19 cellular contexts compared by ENCODE assay signal in genomic region chr17:66474810-66475497, GRCh38.
DNase-seq lines count a peak whose midpoint lies in the region; ATAC-seq and TF ChIP-seq lines count a peak whose summit lies in the region.
"Had no signal": no experiment of that assay in that cellular context is flagged by ENCODE, and none has a peak within 500 bp of the region (broad histone marks: within the 10 kb centered on the region; RNA-seq: fewer than 3 reads in every experiment).

No MANE protein-coding gene starts in this region.

- H3K27ac ChIP-seq in HCT116 (ENCODE audit: low read depth, low read length): no peak overlapping the region
- H3K27ac ChIP-seq in ectodermal cell (ENCODE audit: insufficient read depth, low read depth, low read length, poor library complexity, severe bottlenecking): peak overlapping the region; percentile 22
- H3K27ac ChIP-seq in mesendoderm (ENCODE audit: low read depth, low read length): no peak overlapping the region
- H3K27ac ChIP-seq: C4-2B, KMS-11, ovary, right atrium auricular region, suprapubic skin, uterus had no signal

- H3K4me1 ChIP-seq in HCT116 (ENCODE audit: control insufficient read depth in 1 of 2, insufficient read depth in 2 of 2, low read length in 2 of 2) (peaks cover 19 to 42% of the 10 kb centered on the region in 2 experiments), ectodermal cell (ENCODE audit: control insufficient read depth, insufficient read depth, low read length) (peaks cover 17% of the 10 kb centered on the region), mesendoderm (ENCODE audit: control insufficient read depth, low read depth, low read length) (peaks cover 9% of the 10 kb centered on the region)
- H3K4me1 ChIP-seq: right atrium auricular region, suprapubic skin, uterus had no signal

- no peak overlapping the region for H2AFZ ChIP-seq in HCT116 (ENCODE audit: low read depth, low read length, poor library complexity, severe bottlenecking)

- H2BK15ac ChIP-seq in mesendoderm (replicated peaks; ENCODE audit: low read depth): no peak overlapping the region

- H2BK5ac ChIP-seq in mesendoderm (ENCODE audit: low read length): no peak overlapping the region

- peak; percentile 30 for DNase-seq in NCI-H748 (lab: John Stamatoyannopoulos, UW; ENCODE audit: unreplicated experiment)
- DNase-seq in NCI-H748 treated with DMSO at 0.1 percent for 48 hours (lab: John Stamatoyannopoulos, UW): no peak
- no peak for DNase-seq in HCT116 (ENCODE audit: low read depth, low spot score)
- DNase-seq in mesendoderm: peak; percentile 69
- DNase-seq in SHP77 (lab: John Stamatoyannopoulos, UW): no peak
- DNase-seq: ACHN, amniotic stem cell, kidney, NCI-H187 treated with DMSO at 0.1 percent for 48 hours, OCI-M1, ovary, uterus had no signal

- H3K4me3 ChIP-seq in HCT116 (replicated peaks in 1 of 2; ENCODE audit: low read depth in 1 of 2, low read length in 2 of 2) (no peak overlapping the region), ectodermal cell (ENCODE audit: insufficient read depth, low read depth, low read length) (no peak overlapping the region), mesendoderm (ENCODE audit: low read length) (no peak overlapping the region)
- H3K4me3 ChIP-seq: ovary, right atrium auricular region, suprapubic skin, uterus had no signal

- RAD21 ChIA-PET in HCT116 (lab: Charles Lee; ENCODE audit: low non-redundant PET in 1 of 2, low total read pairs in 2 of 2, uncharacterized antibody in 2 of 2, unreplicated experiment in 2 of 2): no interaction called here

- CTCF ChIA-PET in HCT116 (lab: Charles Lee): no interaction called here

- no peak overlapping the region for H4K5ac ChIP-seq in mesendoderm (ENCODE audit: low read length)

- H3K36me3 ChIP-seq in HCT116 (ENCODE audit: control insufficient read depth in 1 of 2, insufficient read depth in 2 of 2, low read length in 2 of 2) (no peaks in the 10 kb centered on the region), ectodermal cell (ENCODE audit: control insufficient read depth, insufficient read depth, low read length) (no peaks in the 10 kb centered on the region), mesendoderm (ENCODE audit: control insufficient read depth, insufficient read depth, low read length) (no peaks in the 10 kb centered on the region)
- H3K36me3 ChIP-seq: ovary, right atrium auricular region, suprapubic skin, uterus had no signal

- no peaks in the 10 kb centered on the region for H3K27me3 ChIP-seq in HCT116 (ENCODE audit: insufficient read depth, low read length)
- no peaks in the 10 kb centered on the region for H3K27me3 ChIP-seq in ectodermal cell (ENCODE audit: control insufficient read depth, insufficient read depth, low read length, poor library complexity, severe bottlenecking)
- H3K27me3 ChIP-seq in mesendoderm (ENCODE audit: insufficient read depth, low read length, poor library complexity): no peaks in the 10 kb centered on the region
- H3K27me3 ChIP-seq: ovary, right atrium auricular region, suprapubic skin, uterus had no signal

- no peak for TF ChIP-seq CTCF in HCT116 (IDR thresholded peaks at IDR 0.05 in 2 of 3, conservative IDR thresholded peaks at IDR 0.05 in 1 of 3; ENCODE audit: borderline replicate concordance in 1 of 3, insufficient read depth in 1 of 3, low read depth in 2 of 3, low read length in 2 of 3)

- H3K56ac ChIP-seq in mesendoderm (ENCODE audit: low read length): no peak overlapping the region

- H3K9ac ChIP-seq in HCT116 (ENCODE audit: low read length) (no peak overlapping the region), mesendoderm (ENCODE audit: low read length) (no peak overlapping the region)
- H3K9ac ChIP-seq: KMS-11 had no signal

- H3K9me3 ChIP-seq in HCT116 (ENCODE audit: control insufficient read depth in 1 of 2, insufficient read depth in 1 of 2, low read depth in 1 of 2, low read length in 2 of 2) (no peaks in the 10 kb centered on the region), ectodermal cell (ENCODE audit: control insufficient read depth, low read length) (no peaks in the 10 kb centered on the region)
- H3K9me3 ChIP-seq: ovary, right atrium auricular region, suprapubic skin, uterus had no signal

- 63 to 77% methylated on average over 7 to 8 of the region's 8 CpGs for WGBS in ectodermal cell, 2 experiments
- no CpG with 5 or more reads among the region's 8 CpGs for WGBS in mesendoderm (ENCODE audit: extremely low coverage, insufficient coverage, low lambda C conversion rate)

- ATAC-seq in HCT116: no peak
- ATAC-seq in GM21786 (IDR thresholded peaks at IDR 0.05; ENCODE audit: unreplicated experiment): no peak
- no peak for ATAC-seq in HG03342 (IDR thresholded peaks at IDR 0.05; ENCODE audit: unreplicated experiment)

- BruUV-seq in HCT116 (replicated peaks; lab: Mats Ljungman, UMichigan): no TSS peak

- POLR2A ChIA-PET in HCT116 (lab: Charles Lee): interaction anchor here (1.4 kb wide), 1 partner anchor 8 kb away, joined by 3 read pairs; no protein-coding TSS in a partner anchor

- no peak overlapping the region for H2BK120ac ChIP-seq in mesendoderm (ENCODE audit: low read depth, low read length)

- intact Hi-C loops in HCT116 (cut with micrococcal nuclease): no loop called here

- TF ChIP-seq RAD21 in HCT116 (IDR thresholded peaks at IDR 0.05; ENCODE audit: low read depth): no peak

- H3K79me2 ChIP-seq in HCT116 (ENCODE audit: insufficient read depth, low read length) (no peaks in the 10 kb centered on the region), mesendoderm (ENCODE audit: control insufficient read depth, insufficient read depth, low read length) (no peaks in the 10 kb centered on the region)

- no peak overlapping the region for H3K23ac ChIP-seq in mesendoderm (ENCODE audit: low read length)

- H2AK5ac ChIP-seq in mesendoderm (ENCODE audit: low read length): no peak overlapping the region

- H3K4me2 ChIP-seq in HCT116 (ENCODE audit: low read length) (peak overlapping the region; percentile 7), mesendoderm (ENCODE audit: low read length) (no peak overlapping the region)
- H3K4me2 ChIP-seq: KMS-11 had no signal

- H3K79me1 ChIP-seq in mesendoderm (ENCODE audit: low read length): no peaks in the 10 kb centered on the region

- H4K8ac ChIP-seq in mesendoderm (ENCODE audit: low read depth, low read length): no peak overlapping the region

- H3K18ac ChIP-seq in mesendoderm (ENCODE audit: low read length): no peak overlapping the region

- no peak overlapping the region for H3K4ac ChIP-seq in mesendoderm (ENCODE audit: low read depth, low read length)

- H3K9me2 ChIP-seq in HCT116 (ENCODE audit: insufficient read depth): no peaks in the 10 kb centered on the region

- no peaks in the 10 kb centered on the region for H4K20me1 ChIP-seq in HCT116 (ENCODE audit: insufficient read depth)

- TF ChIP-seq POLR2A in HCT116 (IDR thresholded peaks at IDR 0.05; ENCODE audit: borderline replicate concordance, extremely low read depth, insufficient read depth, insufficient read length): no peak

TF ChIP-seq in HCT116, 20 proteins besides CTCF, POLR2A, EP300 and RAD21:
- TF ChIP-seq SRF (IDR thresholded peaks at IDR 0.05; ENCODE audit: low read depth) (no peak), SIN3A (IDR thresholded peaks at IDR 0.05; ENCODE audit: low read depth) (no peak), ZNF274 (IDR thresholded peaks at IDR 0.05; ENCODE audit: low read depth, low read length) (no peak)

Comparison
In these comparisons a context has a peak if more than half of its experiments do, and no peak if none do; other contexts are left out.
1. DNase-seq: peak in NCI-H748 (single experiment) and mesendoderm (single experiment); none in NCI-H748 treated with DMSO at 0.1 percent for 48 hours (single experiment), HCT116 (single experiment) and SHP77 (0 of 2).